In genomic region chr22:25564320-25564978, GRCh38 we compare ENCODE assay signal across 8 cellular contexts. TPM values are rescaled to one million over a fixed set of nuclear protein-coding genes. Genes with fewer than 3 reads are reported as not detected.
DNase-seq lines count a peak whose midpoint lies in the region; ATAC-seq and TF ChIP-seq lines count a peak whose summit lies in the region.

TSS of gene GRK3 (plus strand) at chr22:25564675. CDS start at chr22:25565041, 366 bp downstream.

- H3K27me3 ChIP-seq in OCI-LY3 (ENCODE audit: low read depth, low read length) (no peaks in the 10 kb centered on the region), neuron (ENCODE audit: insufficient read depth, low read length) (no peaks in the 10 kb centered on the region)

- intact Hi-C loops in activated T-helper 1 cell treated with anti-CD3 and anti-CD28 coated beads, Interleukin-12 subunit alpha, Interleukin-12 subunit beta, Interleukin-2, Interleukin-4 antibody, amounts not matched to agents 30 ng/mL and 10 ng/mL and 1 ng/mL, durations not matched to agents 14 hours and 24 hours and 36 hours (cut with micrococcal nuclease), result loop anchor here (1.0 to 10.0 kb wide), 7 partner anchors 58 to 490 kb away; no protein-coding TSS in a partner anchor

- no peaks in the 10 kb centered on the region for H3K27me3 Mint-ChIP-seq in activated T-helper 1 cell treated with anti-CD3 and anti-CD28 coated beads, Interleukin-12 subunit alpha, Interleukin-12 subunit beta, Interleukin-2, Interleukin-4 antibody, amounts not matched to agents 30 ng/mL and 10 ng/mL and 1 ng/mL, durations not matched to agents 14 hours and 24 hours and 36 hours (ENCODE audit: insufficient read depth)

- H3K36me3 ChIP-seq in OCI-LY3 (replicated peaks; ENCODE audit: low read depth, low read length) (peaks cover 5% of the 10 kb centered on the region), neuron (ENCODE audit: insufficient read depth, low read length) (no peaks in the 10 kb centered on the region)

- H2AFZ ChIP-seq in OCI-LY3 (ENCODE audit: low read depth, low read length) (peak within 1 kb of the TSS; percentile 50; the same call in 1 of the 2 replicates), neuron (ENCODE audit: low read depth, low read length) (peak within 1 kb of the TSS; percentile 84)

- H3K9ac ChIP-seq in OCI-LY3 (ENCODE audit: low read length), result peak within 1 kb of the TSS; percentile 99

- H3K9me3 ChIP-seq in OCI-LY3 (ENCODE audit: insufficient read depth, low read length) (no peaks in the 10 kb centered on the region), neuron (ENCODE audit: low read length) (no peaks in the 10 kb centered on the region)

- H3K79me2 ChIP-seq in OCI-LY3 (ENCODE audit: low read length), result peaks cover 50% of the 10 kb centered on the region

- peaks cover 3% of the 10 kb centered on the region for H3K36me3 Mint-ChIP-seq in activated T-helper 1 cell treated with anti-CD3 and anti-CD28 coated beads, Interleukin-12 subunit alpha, Interleukin-12 subunit beta, Interleukin-2, Interleukin-4 antibody, amounts not matched to agents 30 ng/mL and 10 ng/mL and 1 ng/mL, durations not matched to agents 14 hours and 24 hours and 36 hours (ENCODE audit: low read depth)

- H3K27ac ChIP-seq in OCI-LY3 (ENCODE audit: low read length) (peak within 1 kb of the TSS; percentile 98), temporal lobe (ENCODE audit: low read depth, low read length) (no peak within 1 kb of the TSS)

- H3K4me1 ChIP-seq in OCI-LY3 (ENCODE audit: low read length), result peaks cover 51% of the 10 kb centered on the region
- H3K4me1 ChIP-seq in neuron (ENCODE audit: insufficient read depth, low read length), result peaks cover 31% of the 10 kb centered on the region

- peak; percentile 34 to 55 (median 52) for DNase-seq in NCI-H1417 (lab: John Stamatoyannopoulos, UW)
- DNase-seq in NCI-H1417 treated with DMSO at 0.1 percent for 48 hours (lab: John Stamatoyannopoulos, UW), result no peak
- peak; percentile 70 for DNase-seq in activated T-helper 1 cell treated with anti-CD3 and anti-CD28 coated beads, Interleukin-12 subunit alpha, Interleukin-12 subunit beta, Interleukin-2, Interleukin-4 antibody, amounts not matched to agents 30 ng/mL and 10 ng/mL and 1 ng/mL, durations not matched to agents 14 hours and 24 hours and 36 hours (ENCODE audit: low spot score)
- peak; percentile 26 for DNase-seq in fibroblast of villous mesenchyme (ENCODE audit: low read depth)

- peak within 1 kb of the TSS; percentile 94 for H3K4me3 Mint-ChIP-seq in activated T-helper 1 cell treated with anti-CD3 and anti-CD28 coated beads, Interleukin-12 subunit alpha, Interleukin-12 subunit beta, Interleukin-2, Interleukin-4 antibody, amounts not matched to agents 30 ng/mL and 10 ng/mL and 1 ng/mL, durations not matched to agents 14 hours and 24 hours and 36 hours

- peak within 1 kb of the TSS; percentile 88 for H3K27ac Mint-ChIP-seq in activated T-helper 1 cell treated with anti-CD3 and anti-CD28 coated beads, Interleukin-12 subunit alpha, Interleukin-12 subunit beta, Interleukin-2, Interleukin-4 antibody, amounts not matched to agents 30 ng/mL and 10 ng/mL and 1 ng/mL, durations not matched to agents 14 hours and 24 hours and 36 hours

- TF ChIP-seq CTCF in OCI-LY3 (IDR thresholded peaks at IDR 0.05; ENCODE audit: low read depth, low read length) (no peak), fibroblast of villous mesenchyme (IDR thresholded peaks at IDR 0.05; ENCODE audit: insufficient read depth, low read depth, low read length) (no peak)

- H3K4me1 Mint-ChIP-seq in activated T-helper 1 cell treated with anti-CD3 and anti-CD28 coated beads, Interleukin-12 subunit alpha, Interleukin-12 subunit beta, Interleukin-2, Interleukin-4 antibody, amounts not matched to agents 30 ng/mL and 10 ng/mL and 1 ng/mL, durations not matched to agents 14 hours and 24 hours and 36 hours (ENCODE audit: low read depth), result peaks cover 65% of the 10 kb centered on the region

- peaks cover 25% of the 10 kb centered on the region for H4K20me1 ChIP-seq in OCI-LY3 (ENCODE audit: insufficient read depth, low read length)

- H3K4me2 ChIP-seq in OCI-LY3 (ENCODE audit: low read length), result peak within 1 kb of the TSS; percentile 98

- peak; percentile 35 for ATAC-seq in HG03108 (IDR thresholded peaks at IDR 0.05; ENCODE audit: unreplicated experiment)

- H3K4me3 ChIP-seq in OCI-LY3 (ENCODE audit: low read length) (peak within 1 kb of the TSS; percentile 93), fibroblast of villous mesenchyme (ENCODE audit: low read depth, low read length) (peak within 1 kb of the TSS; percentile 62), neuron (ENCODE audit: low read length) (peak within 1 kb of the TSS; percentile 53)

- no peaks in the 10 kb centered on the region for H3K9me3 Mint-ChIP-seq in activated T-helper 1 cell treated with anti-CD3 and anti-CD28 coated beads, Interleukin-12 subunit alpha, Interleukin-12 subunit beta, Interleukin-2, Interleukin-4 antibody, amounts not matched to agents 30 ng/mL and 10 ng/mL and 1 ng/mL, durations not matched to agents 14 hours and 24 hours and 36 hours

RNA-seq across cellular contexts. Expression of gene GRK3, which starts in this region (rescaled TPM):
- total RNA-seq in activated T-helper 1 cell treated with anti-CD3 and anti-CD28 coated beads, Interleukin-12 subunit alpha, Interleukin-12 subunit beta, Interleukin-2, Interleukin-4 antibody, amounts not matched to agents 30 ng/mL and 10 ng/mL and 1 ng/mL, durations not matched to agents 14 hours and 24 hours and 36 hours, result 33.0 and 38.2 TPM in 2 replicates
- 1.6 and 1.7 TPM in 2 replicates for total RNA-seq in fibroblast of villous mesenchyme
- total RNA-seq in temporal lobe, result 47.2 TPM

Comparison
In these comparisons a context has a peak if more than half of its experiments do, and no peak if none do; other contexts are left out.
1. RNA of gene GRK3 (total RNA-seq): 47.2 TPM in temporal lobe (single experiment) and 33.0 to 38.2 TPM in activated T-helper 1 cell treated with anti-CD3 and anti-CD28 coated beads, Interleukin-12 subunit alpha, Interleukin-12 subunit beta, Interleukin-2, Interleukin-4 antibody, amounts not matched to agents 30 ng/mL and 10 ng/mL and 1 ng/mL, durations not matched to agents 14 hours and 24 hours and 36 hours; 1.6 to 1.7 TPM in fibroblast of villous mesenchyme; every median in the first group is over 10 times any median in the second.
2. Peak in every context shown above with its lines, with median percentiles within 50 percentile points of each other: H3K4me3 ChIP-seq.